Comparison of ENCODE assay signal across 19 cellular contexts in genomic region chr4:15495621-15496020, GRCh38. TPM values are rescaled to one million over a fixed set of nuclear protein-coding genes. Genes with fewer than 3 reads are reported as not detected.
"Had no signal": no experiment of that assay in that cellular context is flagged by ENCODE, and none has a peak within 500 bp of the region (broad histone marks: within the 10 kb centered on the region; RNA-seq: fewer than 3 reads in every experiment).

No MANE protein-coding gene starts in this region.

- H3K36me3 ChIP-seq: prostate gland had no signal

- H3K27me3 ChIP-seq: ascending aorta had no signal

- H3K4me1 ChIP-seq: ascending aorta, prostate gland had no signal

- ATAC-seq: activated naive CD8-positive, alpha-beta T cell treated with anti-CD3 and anti-CD28 coated beads, Interleukin-2, amount 50 U/mL, for 24 hours; mucosa of descending colon; natural killer cell treated with Interleukin-12 subunit alpha and Interleukin-12 subunit beta and Interleukin-15 and Interleukin-18, amount 100 ng/mL, for 72 hours; sciatic nerve had no signal

- H3K9me3 ChIP-seq: ascending aorta, prostate gland had no signal

- H3K27ac ChIP-seq: ascending aorta, coronary artery, epithelial cell of prostate, prostate gland had no signal

- DNase-seq: activated B cell treated with CpG ODN at 0.5 μM for 24 hours; activated CD4-positive, alpha-beta T cell treated with anti-CD3 and anti-CD28 coated beads, Interleukin-2, amount 10 ng/mL, durations not matched to agents 24 days and 14 days; activated naive CD4-positive, alpha-beta T cell treated with Interleukin-2 at 50 U/mL for 16 hours; activated naive CD8-positive, alpha-beta T cell treated with anti-CD3 and anti-CD28 coated beads, Interleukin-2, amount 50 U/mL, for 24 hours; caudate nucleus; effector CD8-positive, alpha-beta T cell; glutamatergic neuron; mucosa of descending colon; nucleus accumbens; stimulated activated CD4-positive, alpha-beta T cell treated with anti-CD3 and anti-CD28 coated beads, Interleukin-12 subunit alpha, Interleukin-12 subunit beta, amount 100 ng/mL, for 4 hours; stimulated activated naive CD4-positive, alpha-beta T cell had no signal

- H3K4me3 ChIP-seq: ascending aorta, coronary artery, mucosa of descending colon, prostate gland had no signal

RNA-seq across cellular contexts. Expression of gene CC2D2A, which starts 25.9 kb away (rescaled TPM):
- total RNA-seq: activated B cell treated with CpG ODN at 0.5 μM for 24 hours; activated CD4-positive, alpha-beta T cell treated with anti-CD3 and anti-CD28 coated beads, Interleukin-2, amount 10 ng/mL, durations not matched to agents 24 days and 14 days; activated T-helper 1 cell treated with anti-CD3 and anti-CD28 coated beads, Interleukin-12 subunit alpha, Interleukin-12 subunit beta, Interleukin-2, Interleukin-4 antibody, amounts not matched to agents 30 ng/mL and 10 ng/mL and 1 ng/mL, durations not matched to agents 14 hours and 24 hours and 36 hours; natural killer cell treated with Interleukin-12 subunit alpha and Interleukin-12 subunit beta and Interleukin-15 and Interleukin-18, amount 100 ng/mL, for 72 hours; T-helper 1 cell treated with Interleukin-12 subunit alpha and Interleukin-12 subunit beta and Interleukin-4 antibody, amounts not matched to agents 30 ng/mL and 1 ng/mL, for 36 hours had no signal
